In the genomic region with DNA sequence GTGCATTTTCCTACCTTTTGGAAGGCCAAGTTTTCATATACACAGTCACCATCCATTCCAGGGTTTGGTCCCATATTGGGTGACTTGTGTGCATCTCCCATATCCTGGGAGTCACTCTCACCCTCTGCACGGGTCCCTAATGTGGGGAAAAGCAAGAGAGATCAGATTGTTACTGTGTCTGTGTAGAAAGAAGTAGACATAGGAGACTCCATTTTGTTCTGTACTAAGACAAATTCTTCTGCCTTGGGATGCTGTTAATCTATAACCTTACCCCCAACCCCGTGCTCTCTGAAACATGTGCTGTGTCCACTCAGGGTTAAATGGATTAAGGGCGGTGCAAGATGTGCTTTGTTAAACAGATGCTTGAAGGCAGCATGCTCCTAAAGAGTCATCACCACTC, we compare ENCODE assay signal across 1 cellular context. TPM values are rescaled to one million over a fixed set of nuclear protein-coding genes. Genes with fewer than 3 reads are reported as not detected.
"Had no signal": no experiment of that assay in that cellular context is flagged by ENCODE, and none has a peak within 500 bp of the region (broad histone marks: within the 10 kb centered on the region; RNA-seq: fewer than 3 reads in every experiment).

No MANE protein-coding gene starts in this region.

RNA-seq across cellular contexts. Expression of a gene that starts 9.0 kb away (rescaled TPM):
- total RNA-seq: HT-29 had no signal
